In genomic region chr14:96391293-96392118, GRCh38 we compare ENCODE assay signal across 8 cellular contexts. TPM values are rescaled to one million over a fixed set of nuclear protein-coding genes. Genes with fewer than 3 reads are reported as not detected.
DNase-seq lines count a peak whose midpoint lies in the region; ATAC-seq and TF ChIP-seq lines count a peak whose summit lies in the region.

No MANE protein-coding gene starts in this region.

- no peaks in the 10 kb centered on the region for H3K36me3 Mint-ChIP-seq in activated T-cell treated with anti-CD3 and anti-CD28 coated beads, Interleukin-2, amount 50 U/mL, for 72 hours (ENCODE audit: insufficient read depth in 2 of 2)
- H3K36me3 Mint-ChIP-seq in naive thymus-derived CD4-positive, alpha-beta T cell, result peaks cover 0 to under 1% (median 0%) of the 10 kb centered on the region in 5 donors
- H3K36me3 Mint-ChIP-seq in stimulated activated memory B cell treated with anti-CD40 and anti-IgM and Interleukin-4, amounts not matched to agents 10 μg/mL and 1 μg/mL and 100 μg/mL, for 72 hours, result no peaks in the 10 kb centered on the region

- peak overlapping the region; percentile 90 for H3K4me3 ChIP-seq in naive thymus-derived CD4-positive, alpha-beta T cell (ENCODE audit: low read length)

- CTCF ChIA-PET in naive thymus-derived CD4-positive, alpha-beta T cell (lab: Charles Lee), result no interaction called here

- no peaks in the 10 kb centered on the region for H3K27me3 ChIP-seq in naive thymus-derived CD4-positive, alpha-beta T cell (ENCODE audit: control insufficient read depth in 2 of 2, insufficient read depth in 2 of 2, low read length in 2 of 2)

- H3K4me1 Mint-ChIP-seq in activated T-cell treated with anti-CD3 and anti-CD28 coated beads, Interleukin-2, amount 50 U/mL, for 72 hours (ENCODE audit: low read depth), result peaks cover 7% of the 10 kb centered on the region
- H3K4me1 Mint-ChIP-seq in naive thymus-derived CD4-positive, alpha-beta T cell, result peaks cover 0 to 7% (median 0%) of the 10 kb centered on the region in 7 donors
- peaks cover 9% of the 10 kb centered on the region for H3K4me1 Mint-ChIP-seq in stimulated activated memory B cell treated with anti-CD40 and anti-IgM and Interleukin-4, amounts not matched to agents 10 μg/mL and 1 μg/mL and 100 μg/mL, for 72 hours

- peak; percentile 90 for ATAC-seq in GM21737 (IDR thresholded peaks at IDR 0.05; ENCODE audit: unreplicated experiment)
- peak; percentile 94 for ATAC-seq in activated T-cell treated with anti-CD3 and anti-CD28 coated beads, Interleukin-2, amount 50 U/mL, for 72 hours (replicated peaks in 1 of 2)
- peak; percentile 97 for ATAC-seq in naive thymus-derived CD4-positive, alpha-beta T cell
- peak; percentile 98 for ATAC-seq in stimulated activated memory B cell treated with anti-CD40 and anti-IgM and Interleukin-4, amounts not matched to agents 10 μg/mL and 1 μg/mL and 100 μg/mL, for 72 hours

- no peaks in the 10 kb centered on the region for H3K9me3 Mint-ChIP-seq in activated T-cell treated with anti-CD3 and anti-CD28 coated beads, Interleukin-2, amount 50 U/mL, for 72 hours
- H3K9me3 Mint-ChIP-seq in naive thymus-derived CD4-positive, alpha-beta T cell, result no peaks in the 10 kb centered on the region
- H3K9me3 Mint-ChIP-seq in stimulated activated memory B cell treated with anti-CD40 and anti-IgM and Interleukin-4, amounts not matched to agents 10 μg/mL and 1 μg/mL and 100 μg/mL, for 72 hours, result no peaks in the 10 kb centered on the region

- peak overlapping the region; percentile 55 for H3K27ac ChIP-seq in naive thymus-derived CD4-positive, alpha-beta T cell (ENCODE audit: low read depth, low read length)

- H3K4me1 ChIP-seq in naive thymus-derived CD4-positive, alpha-beta T cell (ENCODE audit: control insufficient read depth in 2 of 2, insufficient read depth in 2 of 2, low read length in 2 of 2), result peaks cover 7 to 11% of the 10 kb centered on the region in 2 donors

- intact Hi-C loops in naive thymus-derived CD4-positive, alpha-beta T cell (cut with micrococcal nuclease), result loop anchor here (1.0 to 5.0 kb wide), 7 partner anchors 28 to 874 kb away; partner anchors contain the start of genes ATG2B (in 2 of the 2), GSKIP (in 2 of the 2), PAPOLA (in 2 of the 2) and GLRX5 (in 1 of the 2)

- POLR2A ChIA-PET in naive thymus-derived CD4-positive, alpha-beta T cell (lab: Charles Lee), result interaction anchor here (1.6 to 2.0 kb wide), 3 partner anchors 15 to 33 kb away, joined by 5 to 8 read pairs (median 5); partner anchors contain the start of genes ATG2B and GSKIP

- peak overlapping the region; percentile 25 for H3K27ac Mint-ChIP-seq in activated T-cell treated with anti-CD3 and anti-CD28 coated beads, Interleukin-2, amount 50 U/mL, for 72 hours
- H3K27ac Mint-ChIP-seq in naive thymus-derived CD4-positive, alpha-beta T cell, result peak overlapping the region in 8 of 9 donors; percentile 61 to 93 (median 86)
- peak overlapping the region; percentile 89 for H3K27ac Mint-ChIP-seq in stimulated activated memory B cell treated with anti-CD40 and anti-IgM and Interleukin-4, amounts not matched to agents 10 μg/mL and 1 μg/mL and 100 μg/mL, for 72 hours

- no peaks in the 10 kb centered on the region for H3K9me3 ChIP-seq in naive thymus-derived CD4-positive, alpha-beta T cell (ENCODE audit: control insufficient read depth in 2 of 3, low read length in 3 of 3)

- no peaks in the 10 kb centered on the region for H3K36me3 ChIP-seq in naive thymus-derived CD4-positive, alpha-beta T cell (ENCODE audit: control insufficient read depth in 2 of 3, insufficient read depth in 3 of 3, low read length in 3 of 3)

- H3K27me3 Mint-ChIP-seq in activated T-cell treated with anti-CD3 and anti-CD28 coated beads, Interleukin-2, amount 50 U/mL, for 72 hours (ENCODE audit: low read depth), result peaks cover 7% of the 10 kb centered on the region
- peaks cover 0 to 14% (median 0%) of the 10 kb centered on the region in 5 donors for H3K27me3 Mint-ChIP-seq in naive thymus-derived CD4-positive, alpha-beta T cell
- H3K27me3 Mint-ChIP-seq in stimulated activated memory B cell treated with anti-CD40 and anti-IgM and Interleukin-4, amounts not matched to agents 10 μg/mL and 1 μg/mL and 100 μg/mL, for 72 hours, result no peaks in the 10 kb centered on the region

- DNase-seq in DMS79 treated with DMSO at 0.1 percent for 48 hours (lab: John Stamatoyannopoulos, UW) (peak; percentile 96), KG1 (lab: John Stamatoyannopoulos, UW) (peak; percentile 88), fibroblast of gingiva (ENCODE audit: low read depth) (peak; percentile 96)
- peak; percentile 99 to 100 for DNase-seq in activated T-cell treated with anti-CD3 and anti-CD28 coated beads, Interleukin-2, amount 50 U/mL, for 72 hours
- peak; percentile 97 to 100 (median 99) for DNase-seq in naive thymus-derived CD4-positive, alpha-beta T cell

- H3K4me3 Mint-ChIP-seq in activated T-cell treated with anti-CD3 and anti-CD28 coated beads, Interleukin-2, amount 50 U/mL, for 72 hours, result peak overlapping the region; percentile 94 to 97
- peak overlapping the region; percentile 85 to 94 (median 92) for H3K4me3 Mint-ChIP-seq in naive thymus-derived CD4-positive, alpha-beta T cell
- peak overlapping the region; percentile 92 for H3K4me3 Mint-ChIP-seq in stimulated activated memory B cell treated with anti-CD40 and anti-IgM and Interleukin-4, amounts not matched to agents 10 μg/mL and 1 μg/mL and 100 μg/mL, for 72 hours

TF ChIP-seq in PFSK-1, 5 proteins besides CTCF, POLR2A, EP300 and RAD21:
- TF ChIP-seq POLR2AphosphoS5 (IDR thresholded peaks at IDR 0.05; ENCODE audit: low read depth, low read length) (no peak), FOXP2 (optimal IDR thresholded peaks at IDR 0.05; ENCODE audit: borderline replicate concordance, extremely low read depth, extremely low read length, insufficient read depth) (peak; percentile 66)

RNA-seq across cellular contexts. Expression of gene AK7, which starts 0.4 kb away (rescaled TPM):
- polyA plus RNA-seq in PFSK-1 (2012; ENCODE audit: insufficient read length, low read depth), result not detected
- total RNA-seq in activated T-cell treated with anti-CD3 and anti-CD28 coated beads, Interleukin-2, amount 50 U/mL, for 72 hours, result under 1 TPM; 0.81 to 0.86 TPM
- under 1 TPM in 3 of 5 experiments, not detected in 2; 0.19 to 0.67 (median 0.58) TPM for total RNA-seq in naive thymus-derived CD4-positive, alpha-beta T cell
- under 1 TPM; 0.05 to 0.64 TPM for polyA plus RNA-seq in naive thymus-derived CD4-positive, alpha-beta T cell

RNA-seq across cellular contexts. Expression of gene GSKIP, which starts 28.2 kb away (rescaled TPM):
- polyA plus RNA-seq in PFSK-1 (2012; ENCODE audit: insufficient read length, low read depth), result 7.4 TPM
- total RNA-seq in activated T-cell treated with anti-CD3 and anti-CD28 coated beads, Interleukin-2, amount 50 U/mL, for 72 hours, result 10 to 100 TPM; 22.5 to 22.6 TPM
- total RNA-seq in naive thymus-derived CD4-positive, alpha-beta T cell, result 10 to 100 TPM in 3 of 5 experiments, 1 to 10 TPM in 2; 6.7 to 17.7 (median 14.9) TPM
- 10 to 100 TPM; 21.1 to 22.1 TPM for polyA plus RNA-seq in naive thymus-derived CD4-positive, alpha-beta T cell

RNA-seq across cellular contexts. Expression of gene ATG2B, which starts 28.4 kb away (rescaled TPM):
- 3.2 TPM for polyA plus RNA-seq in PFSK-1 (2012; ENCODE audit: insufficient read length, low read depth)
- total RNA-seq in activated T-cell treated with anti-CD3 and anti-CD28 coated beads, Interleukin-2, amount 50 U/mL, for 72 hours, result 10 to 100 TPM; 22.9 to 28.3 TPM
- 10 to 100 TPM; 22.7 to 43.4 (median 34.3) TPM for total RNA-seq in naive thymus-derived CD4-positive, alpha-beta T cell
- polyA plus RNA-seq in naive thymus-derived CD4-positive, alpha-beta T cell, result 1 to 10 TPM; 1.8 to 2.5 TPM

Comparison
In these comparisons a context has a peak if more than half of its experiments do, and no peak if none do; other contexts are left out.
1. Peak in every context shown above with its lines: DNase-seq, ATAC-seq, H3K4me3 ChIP-seq and H3K27ac ChIP-seq.
2. H3K27ac Mint-ChIP-seq: peak in every context shown above with its lines; median percentile 89 in stimulated activated memory B cell treated with anti-CD40 and anti-IgM and Interleukin-4, amounts not matched to agents 10 μg/mL and 1 μg/mL and 100 μg/mL, for 72 hours; 86 in naive thymus-derived CD4-positive, alpha-beta T cell; 25 in activated T-cell treated with anti-CD3 and anti-CD28 coated beads, Interleukin-2, amount 50 U/mL, for 72 hours.